ENCODE assay signal across 8 cellular contexts in the genomic region with DNA sequence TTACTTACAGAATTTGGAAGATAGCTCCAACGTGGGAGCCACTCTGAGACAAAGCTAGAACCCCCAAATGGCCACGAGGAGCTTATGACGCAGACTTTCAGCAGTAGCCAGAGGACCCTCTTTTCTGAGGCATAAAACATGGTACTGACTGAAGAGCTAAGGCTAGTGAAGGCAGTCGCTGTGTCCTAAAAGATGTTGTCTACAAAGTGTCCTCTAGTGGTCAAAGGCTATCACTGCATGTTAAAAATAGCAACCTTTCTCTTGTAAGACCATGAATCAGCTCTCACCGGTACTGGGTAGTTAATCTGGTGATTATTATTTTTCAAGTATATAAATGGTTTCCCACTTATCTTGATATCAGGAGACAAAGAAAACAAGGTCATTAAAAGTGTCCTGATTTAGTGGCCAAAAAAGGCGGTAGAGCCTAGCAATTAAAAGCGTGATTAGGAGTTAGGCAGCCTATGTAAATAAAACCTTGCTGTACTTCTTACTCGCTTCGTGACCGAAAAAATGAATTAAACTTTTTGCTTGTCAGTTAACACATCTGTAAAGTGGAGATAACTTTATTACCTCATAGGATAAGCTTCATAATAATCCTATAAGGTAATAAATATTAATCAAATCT. TPM values are rescaled to one million over a fixed set of nuclear protein-coding genes. Genes with fewer than 3 reads are reported as not detected.
A peak's percentile ranks its signal among the peaks of the same experiment; 100 is the strongest.
DNase-seq lines count a peak whose midpoint lies in the region; ATAC-seq and TF ChIP-seq lines count a peak whose summit lies in the region.

No MANE protein-coding gene starts in this region.

- no peaks in the 10 kb centered on the region for H3K36me3 Mint-ChIP-seq in activated CD8-positive, alpha-beta T cell treated with anti-CD3 and anti-CD28 coated beads for 36 hours (ENCODE audit: low read depth)

- H2AFZ ChIP-seq in smooth muscle cell (ENCODE audit: low read depth) = peak overlapping the region; percentile 52

- H3K4me3 Mint-ChIP-seq in activated CD8-positive, alpha-beta T cell treated with anti-CD3 and anti-CD28 coated beads for 36 hours = no peak overlapping the region

- no peaks in the 10 kb centered on the region for H3K4me1 Mint-ChIP-seq in activated CD8-positive, alpha-beta T cell treated with anti-CD3 and anti-CD28 coated beads for 36 hours (ENCODE audit: low read depth)

- DNase-seq in DMS 273 treated with DMSO at 0.1 percent for 48 hours (lab: John Stamatoyannopoulos, UW) (peak; percentile 49), NCI-H2196 (lab: John Stamatoyannopoulos, UW; ENCODE audit: unreplicated experiment) (peak; percentile 50), right atrium auricular region (ENCODE audit: low spot score) (no peak), smooth muscle cell (lab: John Stamatoyannopoulos, UW; ENCODE audit: unreplicated experiment) (no peak), T1000 (lab: John Stamatoyannopoulos, UW) (no peak)
- DNase-seq in activated CD8-positive, alpha-beta T cell treated with anti-CD3 and anti-CD28 coated beads for 36 hours = no peak

- intact Hi-C loops in activated CD8-positive, alpha-beta T cell treated with anti-CD3 and anti-CD28 coated beads for 36 hours (cut with micrococcal nuclease) = no loop called here

- H3K27ac Mint-ChIP-seq in activated CD8-positive, alpha-beta T cell treated with anti-CD3 and anti-CD28 coated beads for 36 hours = no peak overlapping the region

- no peaks in the 10 kb centered on the region for H4K20me1 ChIP-seq in smooth muscle cell (ENCODE audit: low read depth)

- WGBS in smooth muscle cell (ENCODE audit: low lambda C conversion rate) = 43% methylated on average over 10 of the region's 10 CpGs

- POLR2A ChIA-PET in activated CD8-positive, alpha-beta T cell treated with anti-CD3 and anti-CD28 coated beads for 36 hours (lab: Charles Lee) = interaction anchor here (0.6 kb wide), 1 partner anchor 89 kb away, joined by 4 read pairs; no protein-coding TSS in a partner anchor

- no peaks in the 10 kb centered on the region for H3K9me3 ChIP-seq in right atrium auricular region
- no peaks in the 10 kb centered on the region for H3K9me3 ChIP-seq in smooth muscle cell (replicated peaks; ENCODE audit: low read depth)

- no peak overlapping the region for H3K4me2 ChIP-seq in smooth muscle cell

- H3K27me3 Mint-ChIP-seq in activated CD8-positive, alpha-beta T cell treated with anti-CD3 and anti-CD28 coated beads for 36 hours = peaks cover 10% of the 10 kb centered on the region

- no peak overlapping the region for H3K27ac ChIP-seq in right atrium auricular region
- no peak overlapping the region for H3K27ac ChIP-seq in smooth muscle cell (ENCODE audit: low read depth)

- no peaks in the 10 kb centered on the region for H3F3A ChIP-seq in smooth muscle cell (ENCODE audit: low read depth)

- H3K4me3 ChIP-seq in right atrium auricular region (no peak overlapping the region), smooth muscle cell (no peak overlapping the region)

- H3K4me1 ChIP-seq in right atrium auricular region = no peaks in the 10 kb centered on the region
- no peaks in the 10 kb centered on the region for H3K4me1 ChIP-seq in smooth muscle cell (ENCODE audit: low read depth)

- no peak overlapping the region for H3K9ac ChIP-seq in smooth muscle cell (ENCODE audit: low read depth)

- no peaks in the 10 kb centered on the region for H3K9me3 Mint-ChIP-seq in activated CD8-positive, alpha-beta T cell treated with anti-CD3 and anti-CD28 coated beads for 36 hours

- CTCF ChIA-PET in activated CD8-positive, alpha-beta T cell treated with anti-CD3 and anti-CD28 coated beads for 36 hours (lab: Charles Lee) = interaction anchor here (0.6 to 2.6 kb wide), 17 partner anchors 10 to 416 kb away, joined by 3 to 24 read pairs (median 3); no protein-coding TSS in a partner anchor

- H3K27me3 ChIP-seq in right atrium auricular region (no peaks in the 10 kb centered on the region), smooth muscle cell (ENCODE audit: low read depth) (no peaks in the 10 kb centered on the region)

- H3K36me3 ChIP-seq in right atrium auricular region = no peaks in the 10 kb centered on the region
- no peaks in the 10 kb centered on the region for H3K36me3 ChIP-seq in smooth muscle cell (ENCODE audit: low read depth)

- ATAC-seq in GM19372 (IDR thresholded peaks at IDR 0.05; ENCODE audit: low read depth, unreplicated experiment) (peak; percentile 86), HG03175 (IDR thresholded peaks at IDR 0.05; ENCODE audit: unreplicated experiment) (peak; percentile 96)
- ATAC-seq in activated CD8-positive, alpha-beta T cell treated with anti-CD3 and anti-CD28 coated beads for 36 hours = peak; percentile 77

- no peaks in the 10 kb centered on the region for H3K79me2 ChIP-seq in smooth muscle cell (ENCODE audit: low read depth)

- peak; percentile 76 for TF ChIP-seq CTCF in activated CD8-positive, alpha-beta T cell treated with anti-CD3 and anti-CD28 coated beads for 36 hours (IDR thresholded peaks at IDR 0.05)
- TF ChIP-seq CTCF in right atrium auricular region (IDR thresholded peaks at IDR 0.05) = peak; percentile 51 to 81
- TF ChIP-seq CTCF in smooth muscle cell (IDR thresholded peaks at IDR 0.05; ENCODE audit: borderline replicate concordance, insufficient read depth, poor library complexity, severe bottlenecking) = peak; percentile 78

RNA-seq across cellular contexts. Expression of gene LGR5, which starts 47.0 kb away (rescaled TPM):
- total RNA-seq in activated CD8-positive, alpha-beta T cell treated with anti-CD3 and anti-CD28 coated beads for 36 hours = not detected
- total RNA-seq in right atrium auricular region (under 1 TPM; 0.19 to 0.31 TPM), smooth muscle cell (0.54 and 0.58 TPM in 2 replicates)
- 0.20 and 0.30 TPM in 2 replicates for polyA plus RNA-seq in smooth muscle cell

Comparison
In these comparisons a context has a peak if more than half of its experiments do, and no peak if none do; other contexts are left out.
1. DNase-seq: peak in DMS 273 treated with DMSO at 0.1 percent for 48 hours (single experiment) and NCI-H2196 (single experiment); none in activated CD8-positive, alpha-beta T cell treated with anti-CD3 and anti-CD28 coated beads for 36 hours (single experiment), right atrium auricular region (single experiment), smooth muscle cell (single experiment) and T1000 (single experiment).
2. Peak in every context shown above with its lines, with median percentiles within 50 percentile points of each other: ATAC-seq and CTCF ChIP-seq.